7 cellular contexts compared by ENCODE assay signal in the genomic region with DNA sequence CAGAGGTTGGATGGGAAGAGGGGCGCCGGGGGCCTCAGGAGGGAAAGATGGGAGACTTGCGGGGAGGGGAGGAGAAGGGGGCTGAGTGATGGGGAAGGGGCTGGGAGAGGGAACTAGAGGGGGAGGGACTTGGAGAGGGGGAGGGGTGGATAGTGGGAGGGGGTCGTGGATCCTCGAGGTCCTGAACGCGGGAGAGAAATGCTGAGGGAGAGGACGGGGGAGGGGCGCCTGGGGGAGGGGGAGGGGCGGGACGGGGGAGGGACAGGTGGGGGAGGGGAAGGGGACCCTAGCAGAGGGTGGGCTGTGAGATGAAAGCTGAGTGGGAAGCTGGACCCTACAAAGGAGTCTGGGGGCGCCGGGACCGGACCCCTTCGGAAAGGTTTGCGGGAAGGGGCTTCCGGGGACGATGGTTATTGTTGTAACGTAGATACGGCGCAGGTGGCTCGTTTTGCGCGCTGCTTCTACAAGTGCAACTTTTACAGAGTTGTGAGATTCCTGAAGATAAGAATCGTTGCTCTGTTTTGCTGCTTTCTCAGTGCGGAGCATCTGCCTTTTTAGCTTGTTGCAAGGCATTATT. TPM values are rescaled to one million over a fixed set of nuclear protein-coding genes. Genes with fewer than 3 reads are reported as not detected.
DNase-seq lines count a peak whose midpoint lies in the region; ATAC-seq and TF ChIP-seq lines count a peak whose summit lies in the region.

No MANE protein-coding gene starts in this region.

- H3K27me3 Mint-ChIP-seq in naive thymus-derived CD8-positive, alpha-beta T cell: no peaks in the 10 kb centered on the region

- POLR2A ChIA-PET in naive thymus-derived CD8-positive, alpha-beta T cell (lab: Charles Lee): interaction anchor here (0.7 to 8.5 kb wide), 5 partner anchors 12 to 499 kb away, joined by 3 to 76 read pairs (median 4); partner anchors contain the start of genes ZNF787 and ZSCAN5A

- H3K27ac ChIP-seq in SJSA1: no peak overlapping the region

- peaks cover 5% of the 10 kb centered on the region; the same call in 1 of the 2 replicates for H3K4me1 ChIP-seq in SJSA1 (replicated peaks)

- H3K36me3 Mint-ChIP-seq in naive thymus-derived CD8-positive, alpha-beta T cell: peaks cover 0 to 6% (median 0%) of the 10 kb centered on the region in 3 donors

- DNase-seq in GM20000 (ENCODE audit: low spot score) (peak; percentile 49), SJSA1 (ENCODE audit: low read depth in 1 of 2, low spot score in 2 of 2) (no peak), choroid plexus epithelial cell (ENCODE audit: low read depth) (peak; percentile 31), SW480 (ENCODE audit: low spot score) (no peak)
- peak in 9 of 10 donors; percentile 29 to 67 (median 49) for DNase-seq in naive thymus-derived CD8-positive, alpha-beta T cell

- peak overlapping the region; percentile 60 to 98 (median 96) for H3K27ac Mint-ChIP-seq in naive thymus-derived CD8-positive, alpha-beta T cell

- no peak for ATAC-seq in naive thymus-derived CD8-positive, alpha-beta T cell
- ATAC-seq in HG03159 (IDR thresholded peaks at IDR 0.05; ENCODE audit: unreplicated experiment) (no peak), GM19328 (IDR thresholded peaks at IDR 0.05; ENCODE audit: unreplicated experiment) (no peak)

- H3K4me3 Mint-ChIP-seq in naive thymus-derived CD8-positive, alpha-beta T cell: peak overlapping the region; percentile 71 to 98 (median 93)

- TF ChIP-seq CTCF in GM20000 (IDR thresholded peaks at IDR 0.05; ENCODE audit: extremely low read depth, missing control alignments): no peak
- TF ChIP-seq CTCF in choroid plexus epithelial cell (conservative IDR thresholded peaks at IDR 0.05; ENCODE audit: low read depth, low read length): no peak

- H3K9me3 ChIP-seq in SJSA1 (replicated peaks): no peaks in the 10 kb centered on the region

- peak overlapping the region; percentile 43 for H3K4me3 ChIP-seq in SJSA1
- H3K4me3 ChIP-seq in choroid plexus epithelial cell (ENCODE audit: low read depth, low read length): peak overlapping the region; percentile 70

- H3K27me3 ChIP-seq in SJSA1 (replicated peaks): no peaks in the 10 kb centered on the region

- H3K4me1 Mint-ChIP-seq in naive thymus-derived CD8-positive, alpha-beta T cell: peaks cover 24 to 50% (median 46%) of the 10 kb centered on the region in 4 donors

- H3K9me3 Mint-ChIP-seq in naive thymus-derived CD8-positive, alpha-beta T cell: no peaks in the 10 kb centered on the region

- H3K36me3 ChIP-seq in SJSA1: peaks cover 8% of the 10 kb centered on the region

RNA-seq across cellular contexts. Expression of gene ZNF444, which starts 0.4 kb away (rescaled TPM):
- 23.4 and 36.1 TPM in 2 replicates for total RNA-seq in SJSA1 (2014; rRNA removed; shearing (Covaris generic))
- 10 to 100 TPM; 42.2 to 49.4 TPM for total RNA-seq in naive thymus-derived CD8-positive, alpha-beta T cell
- 10 to 100 TPM; 12.9 to 26.9 (median 19.2) TPM for polyA plus RNA-seq in naive thymus-derived CD8-positive, alpha-beta T cell

RNA-seq across cellular contexts. Expression of gene ZNF787, which starts 20.4 kb away (rescaled TPM):
- 20.0 and 26.2 TPM in 2 replicates for total RNA-seq in SJSA1 (2014; rRNA removed; shearing (Covaris generic))
- 10 to 100 TPM; 29.3 to 29.4 TPM for total RNA-seq in naive thymus-derived CD8-positive, alpha-beta T cell
- 1 to 10 TPM in 2 of 3 donors, under 1 TPM in 1; 0.49 to 1.9 (median 1.2) TPM for polyA plus RNA-seq in naive thymus-derived CD8-positive, alpha-beta T cell

RNA-seq across cellular contexts. Expression of gene GALP, which starts 34.3 kb away (rescaled TPM):
- total RNA-seq in SJSA1 (2014; rRNA removed; shearing (Covaris generic)): not detected in 2 replicates
- not detected for total RNA-seq in naive thymus-derived CD8-positive, alpha-beta T cell
- polyA plus RNA-seq in naive thymus-derived CD8-positive, alpha-beta T cell: not detected

RNA-seq across cellular contexts. Expression of gene ZSCAN5B, which starts 56.1 kb away (rescaled TPM):
- not detected in 2 replicates for total RNA-seq in SJSA1 (2014; rRNA removed; shearing (Covaris generic))
- not detected for total RNA-seq in naive thymus-derived CD8-positive, alpha-beta T cell
- not detected for polyA plus RNA-seq in naive thymus-derived CD8-positive, alpha-beta T cell

Comparison
In these comparisons a context has a peak if more than half of its experiments do, and no peak if none do; other contexts are left out.
1. DNase-seq: peak in GM20000 (single experiment), choroid plexus epithelial cell (single experiment) and naive thymus-derived CD8-positive, alpha-beta T cell (9 of 10); none in SJSA1 (0 of 2) and SW480 (single experiment).